ENCODE assay signal across 9 cellular contexts in the genomic region with DNA sequence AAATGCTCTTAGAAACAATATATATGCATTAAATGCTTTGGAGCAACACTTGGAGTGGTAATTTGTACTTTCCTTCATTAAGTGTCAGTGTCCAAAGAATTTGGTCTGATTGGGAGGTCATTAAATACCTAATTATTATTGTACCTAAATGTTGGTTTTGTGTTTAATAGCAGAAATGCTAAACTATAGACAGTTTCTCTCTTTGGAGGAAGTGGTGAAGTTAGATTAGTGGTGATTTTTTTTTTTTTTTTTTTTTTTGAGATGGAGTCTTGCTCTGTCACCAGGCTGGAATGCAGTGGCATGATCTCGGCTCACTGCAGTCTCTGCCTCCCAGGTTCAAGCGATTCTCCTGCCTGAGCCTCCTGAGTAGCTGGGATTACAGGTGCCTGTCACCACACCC. TPM values are rescaled to one million over a fixed set of nuclear protein-coding genes. Genes with fewer than 3 reads are reported as not detected.
A peak's percentile ranks its signal among the peaks of the same experiment; 100 is the strongest.
DNase-seq lines count a peak whose midpoint lies in the region; FAIRE-seq and TF ChIP-seq lines count a peak whose summit lies in the region.
"Not testable (repeated sequence)": the region's sequence is repeated elsewhere in the genome, so short reads cannot be mapped to it uniquely, and the experiment has no call there.
"Had no signal": no experiment of that assay in that cellular context is flagged by ENCODE, and none has a peak within 500 bp of the region (broad histone marks: within the 10 kb centered on the region; RNA-seq: fewer than 3 reads in every experiment).

No MANE protein-coding gene starts in this region.

- intact Hi-C loops in PC-9 (cut with micrococcal nuclease; ENCODE audit: unreplicated experiment), result not testable (repeated sequence)

- not testable (repeated sequence) for H3K4me1 Mint-ChIP-seq in astrocyte (ENCODE audit: low read depth, unreplicated experiment)

- WGBS in GM23248 (ENCODE audit: low coverage in 1 of 2, low lambda C conversion rate in 2 of 2, missing lambda C conversion rate in 2 of 2), 2 experiments, result 32 to 67% methylated on average over 2 of the region's 2 CpGs
- WGBS in smooth muscle cell (ENCODE audit: low lambda C conversion rate), result 23% methylated on average over 2 of the region's 2 CpGs

- not testable (repeated sequence) for TF ChIP-seq CTCF in PC-9 (conservative IDR thresholded peaks at IDR 0.05); astrocyte (IDR thresholded peaks at IDR 0.05; ENCODE audit: insufficient read depth, low read depth, low read length); osteoblast (IDR thresholded peaks at IDR 0.05; ENCODE audit: extremely low read depth, low read depth, low read length); smooth muscle cell (IDR thresholded peaks at IDR 0.05; ENCODE audit: borderline replicate concordance, insufficient read depth, poor library complexity, severe bottlenecking)

- H3F3A ChIP-seq in GM23248 (ENCODE audit: insufficient read depth); smooth muscle cell (ENCODE audit: low read depth): not testable (repeated sequence)
- peaks cover 26% of the 10 kb centered on the region; the same call in 1 of the 2 replicates for H3F3A ChIP-seq in PC-9 (ENCODE audit: insufficient read depth, low read depth)

- H3K27ac Mint-ChIP-seq in astrocyte (ENCODE audit: unreplicated experiment), result peak overlapping the region; percentile 28

- DNase-seq in GM23248; PC-9; astrocyte (ENCODE audit: low read depth); smooth muscle cell (lab: John Stamatoyannopoulos, UW; ENCODE audit: unreplicated experiment): not testable (repeated sequence)
- peak; percentile 23 for DNase-seq in osteoblast (ENCODE audit: insufficient read length, low spot score, missing footprints)

- H3K27ac ChIP-seq in GM23248, result peak overlapping the region; percentile 11; the same call in 1 of the 2 replicates
- H3K27ac ChIP-seq in PC-9, result 0 out of 2 replicates have a peak overlapping the region, but pooled peaks have one; percentile 6
- H3K27ac ChIP-seq in astrocyte (ENCODE audit: low read depth, low read length); osteoblast (ENCODE audit: low read depth, low read length): not testable (repeated sequence)
- peak overlapping the region; percentile 35 for H3K27ac ChIP-seq in smooth muscle cell (ENCODE audit: low read depth)

- H3K9me3 Mint-ChIP-seq in astrocyte (ENCODE audit: unreplicated experiment), result not testable (repeated sequence)

- H3K4me3 ChIP-seq in GM23248; PC-9; astrocyte (ENCODE audit: insufficient read depth, low read depth, low read length); osteoblast (ENCODE audit: insufficient read depth, low read length); smooth muscle cell: not testable (repeated sequence)

- H3K79me2 ChIP-seq in GM23248 (ENCODE audit: insufficient read depth) (peaks cover 73% of the 10 kb centered on the region), astrocyte (ENCODE audit: insufficient read depth, low read length) (peaks cover 50% of the 10 kb centered on the region), osteoblast (ENCODE audit: insufficient read depth, low read length) (peaks cover 44% of the 10 kb centered on the region), smooth muscle cell (ENCODE audit: low read depth) (peaks cover 56% of the 10 kb centered on the region)
- H3K79me2 ChIP-seq in PC-9 (ENCODE audit: low read depth), result not testable (repeated sequence)

- not testable (repeated sequence) for H3K4me1 ChIP-seq in GM23248 (ENCODE audit: insufficient read depth); PC-9 (replicated peaks; ENCODE audit: insufficient read depth); astrocyte (ENCODE audit: insufficient read depth, low read length); osteoblast (ENCODE audit: insufficient read depth, low read length); smooth muscle cell (ENCODE audit: low read depth)

- H3K36me3 ChIP-seq in GM23248 (ENCODE audit: low read depth) (peaks cover 22% of the 10 kb centered on the region), PC-9 (ENCODE audit: low read depth) (peaks cover 38% of the 10 kb centered on the region), astrocyte (ENCODE audit: insufficient read depth, low read length) (peaks cover 24% of the 10 kb centered on the region), osteoblast (ENCODE audit: insufficient read depth, low read length) (peaks cover 28% of the 10 kb centered on the region), smooth muscle cell (ENCODE audit: low read depth) (peaks cover 16% of the 10 kb centered on the region)

- not testable (repeated sequence) for H3K9ac ChIP-seq in GM23248; astrocyte (ENCODE audit: low read length); smooth muscle cell (ENCODE audit: low read depth)

- H3K9me2 ChIP-seq in GM23248 (ENCODE audit: insufficient read depth); PC-9 (ENCODE audit: insufficient read depth): not testable (repeated sequence)

- not testable (repeated sequence) for FAIRE-seq in astrocyte (lab: Jason Lieb, UNC)
- FAIRE-seq in islet of Langerhans (lab: Jason Lieb, UNC), result peak; percentile 60

- not testable (repeated sequence) for H4K20me1 ChIP-seq in GM23248 (ENCODE audit: insufficient read depth); osteoblast (ENCODE audit: insufficient read depth, low read length)
- H4K20me1 ChIP-seq in PC-9 (ENCODE audit: insufficient read depth) (peaks cover 20% of the 10 kb centered on the region), astrocyte (ENCODE audit: insufficient read depth, low read length) (peaks cover 42% of the 10 kb centered on the region), smooth muscle cell (ENCODE audit: low read depth) (peaks cover 90% of the 10 kb centered on the region)

- POLR2A ChIA-PET in PC-9 (lab: Charles Lee; ENCODE audit: unreplicated experiment), result interaction anchor here (0.7 kb wide), 1 partner anchor 354 kb away, joined by 17 read pairs; no protein-coding TSS in a partner anchor

- CTCF ChIA-PET in PC-9 (lab: Charles Lee), result not testable (repeated sequence)

- in situ Hi-C loops in GM23248 (cut with MboI), result not testable (repeated sequence)

- BruUV-seq in PC-9 (replicated peaks; lab: Mats Ljungman, UMichigan), result not testable (repeated sequence)

- not testable (repeated sequence) for H3K9me3 ChIP-seq in GM23248 (ENCODE audit: low read depth); PC-9 (ENCODE audit: insufficient read depth, low read depth); astrocyte (ENCODE audit: insufficient read depth, low read depth, low read length); osteoblast (ENCODE audit: low read depth, low read length); smooth muscle cell (replicated peaks; ENCODE audit: low read depth)

- H3K4me2 ChIP-seq in GM23248 (ENCODE audit: unreplicated experiment); PC-9; osteoblast (ENCODE audit: insufficient read depth, low read length); smooth muscle cell: not testable (repeated sequence)
- H3K4me2 ChIP-seq in astrocyte (ENCODE audit: low read length), result peak overlapping the region; percentile 12

- not testable (repeated sequence) for H3K27me3 Mint-ChIP-seq in astrocyte (ENCODE audit: low read depth, unreplicated experiment)

- not testable (repeated sequence) for H3K4me3 Mint-ChIP-seq in astrocyte (ENCODE audit: unreplicated experiment)

- H2AFZ ChIP-seq in GM23248; PC-9; astrocyte (ENCODE audit: low read depth, low read length); osteoblast (ENCODE audit: low read length); smooth muscle cell (ENCODE audit: low read depth): not testable (repeated sequence)

- not testable (repeated sequence) for H3K27me3 ChIP-seq in GM23248 (replicated peaks; ENCODE audit: insufficient read depth); PC-9 (ENCODE audit: insufficient read depth, low read depth); astrocyte (ENCODE audit: insufficient read depth, low read length); osteoblast (ENCODE audit: insufficient read depth, low read length); smooth muscle cell (ENCODE audit: low read depth)

- peaks cover 24% of the 10 kb centered on the region for H3K36me3 Mint-ChIP-seq in astrocyte (ENCODE audit: low read depth, unreplicated experiment)

RNA-seq across cellular contexts. Expression of a gene that starts 46.2 kb away (rescaled TPM):
- total RNA-seq in GM23248 (2014; rRNA removed; shearing (Covaris generic)), result 0.11 and 0.38 TPM in 2 replicates
- polyA plus RNA-seq in GM23248 (2016; fragmentation: Nextera tagmentation; extraction: Ambion mirVana) (0.22 and 0.71 TPM in 2 replicates), smooth muscle cell (0.76 and 0.95 TPM in 2 replicates)
- total RNA-seq in PC-9 (2021) (not detected in 2 replicates), astrocyte (0.54 and 0.70 TPM in 2 replicates), osteoblast (under 0.01 and 0.88 TPM in 2 replicates), smooth muscle cell (0.22 and 0.81 TPM in 2 replicates)
- total RNA-seq: CD4-positive, CD25-positive, alpha-beta regulatory T cell; CD8-positive, alpha-beta memory T cell; H7 had no signal
- polyA plus RNA-seq: CD8-positive, alpha-beta memory T cell had no signal
